9 cellular contexts compared by ENCODE assay signal in genomic region chr12:113359939-113360748, GRCh38. TPM values are rescaled to one million over a fixed set of nuclear protein-coding genes. Genes with fewer than 3 reads are reported as not detected.
DNase-seq lines count a peak whose midpoint lies in the region; FAIRE-seq and TF ChIP-seq lines count a peak whose summit lies in the region.
"Had no signal": no experiment of that assay in that cellular context is flagged by ENCODE, and none has a peak within 500 bp of the region (broad histone marks: within the 10 kb centered on the region; RNA-seq: fewer than 3 reads in every experiment).

No MANE protein-coding gene starts in this region.

- no peak overlapping the region for H2BK15ac ChIP-seq in mesendoderm (replicated peaks; ENCODE audit: low read depth)

- no peak overlapping the region for H2BK120ac ChIP-seq in mesendoderm (ENCODE audit: low read depth, low read length)

- H3K79me2 ChIP-seq in mesendoderm (ENCODE audit: control insufficient read depth, insufficient read depth, low read length), result peaks cover 2% of the 10 kb centered on the region

- no peaks in the 10 kb centered on the region for H3K27me3 ChIP-seq in A673 (replicated peaks; ENCODE audit: insufficient read depth, low read depth, low read length, poor library complexity)
- H3K27me3 ChIP-seq in H7 (ENCODE audit: control insufficient read depth, insufficient read depth, low read length), result no peaks in the 10 kb centered on the region
- no peaks in the 10 kb centered on the region for H3K27me3 ChIP-seq in adipocyte (replicated peaks; ENCODE audit: control insufficient read depth, insufficient read depth, low read length)
- H3K27me3 ChIP-seq in mesendoderm (ENCODE audit: insufficient read depth, low read length, poor library complexity), result no peaks in the 10 kb centered on the region

- H3K27ac ChIP-seq in A673 (ENCODE audit: low read depth, low read length, poor library complexity, severe bottlenecking) (no peak overlapping the region), mesendoderm (ENCODE audit: low read depth, low read length) (no peak overlapping the region)

- POLR2A ChIA-PET in A673 (lab: Charles Lee; ENCODE audit: low non-redundant PET), result interaction anchor here (0.6 kb wide), 1 partner anchor 76 kb away, joined by 5 read pairs; no protein-coding TSS in a partner anchor

- no peak overlapping the region for H4K5ac ChIP-seq in mesendoderm (ENCODE audit: low read length)

- H3K79me1 ChIP-seq in mesendoderm (ENCODE audit: low read length), result peaks cover 13% of the 10 kb centered on the region

- DNase-seq in A673 (ENCODE audit: low spot score) (no peak), H7 (peak; percentile 73), adipocyte (ENCODE audit: low read depth) (peak; percentile 17), mesendoderm (peak; percentile 16), NCI-H82 treated with DMSO at 0.1 percent for 48 hours (lab: John Stamatoyannopoulos, UW; ENCODE audit: unreplicated experiment) (no peak), GM12891 (ENCODE audit: insufficient read length, low spot score) (no peak), NCI-H128 (lab: John Stamatoyannopoulos, UW; ENCODE audit: unreplicated experiment) (no peak), Ammon's horn (ENCODE audit: low spot score) (no peak)

- no TSS peak for BruUV-seq in A673 (replicated peaks; lab: Mats Ljungman, UMichigan)

- CTCF ChIA-PET in A673 (lab: Charles Lee), result no interaction called here

- no peak for TF ChIP-seq POLR2A in GM12891 (IDR thresholded peaks at IDR 0.05; ENCODE audit: low read depth, low read length)

- no peak overlapping the region for H2BK5ac ChIP-seq in mesendoderm (ENCODE audit: low read length)

- no peak overlapping the region for H3K18ac ChIP-seq in mesendoderm (ENCODE audit: low read length)

- no peak overlapping the region for H3K4me2 ChIP-seq in mesendoderm (ENCODE audit: low read length)

- TF ChIP-seq CTCF in A673 (conservative IDR thresholded peaks at IDR 0.05; ENCODE audit: low read depth, low read length), result 0 out of 2 replicates have a peak, but pooled peaks have one; percentile 9

- FAIRE-seq in GM12891 (lab: Jason Lieb, UNC), result no peak
- FAIRE-seq: G401.6 had no signal

- peaks cover 6% of the 10 kb centered on the region for H3K4me1 ChIP-seq in A673 (ENCODE audit: insufficient read depth, low read length, poor library complexity, severe bottlenecking)
- H3K4me1 ChIP-seq in adipocyte (ENCODE audit: control insufficient read depth, insufficient read depth, low read length), result peaks cover 24% of the 10 kb centered on the region
- peaks cover 5% of the 10 kb centered on the region for H3K4me1 ChIP-seq in mesendoderm (ENCODE audit: control insufficient read depth, low read depth, low read length)

- peak overlapping the region; percentile 96 for H3K4me3 ChIP-seq in A673 (ENCODE audit: low read depth, low read length, poor library complexity, severe bottlenecking)
- H3K4me3 ChIP-seq in H7 (ENCODE audit: insufficient read depth, low read depth, low read length), result no peak overlapping the region
- H3K4me3 ChIP-seq in adipocyte (ENCODE audit: low read length), result peak overlapping the region; percentile 92
- H3K4me3 ChIP-seq in mesendoderm (ENCODE audit: low read length), result no peak overlapping the region

- H3K23ac ChIP-seq in mesendoderm (ENCODE audit: low read length), result no peak overlapping the region

- H4K8ac ChIP-seq in mesendoderm (ENCODE audit: low read depth, low read length), result no peak overlapping the region

- H3K9me3 ChIP-seq in A673 (ENCODE audit: low read depth, low read length, poor library complexity, severe bottlenecking) (no peaks in the 10 kb centered on the region), adipocyte (ENCODE audit: control insufficient read depth, low read length) (no peaks in the 10 kb centered on the region)

- H3K9ac ChIP-seq in adipocyte (ENCODE audit: low read length) (peak overlapping the region; percentile 89), mesendoderm (ENCODE audit: low read length) (no peak overlapping the region)

- intact Hi-C loops in A673 (cut with micrococcal nuclease; ENCODE audit: unreplicated experiment), result no loop called here

- no CpG with 5 or more reads among the region's 9 CpGs for WGBS in mesendoderm (ENCODE audit: extremely low coverage, insufficient coverage, low lambda C conversion rate)

- no peak overlapping the region for H2AK5ac ChIP-seq in mesendoderm (ENCODE audit: low read length)

- no peak overlapping the region for H3K4ac ChIP-seq in mesendoderm (ENCODE audit: low read depth, low read length)

- H3K36me3 ChIP-seq in A673 (ENCODE audit: insufficient read depth, low read length, poor library complexity, severe bottlenecking) (no peaks in the 10 kb centered on the region), H7 (replicated peaks; ENCODE audit: control insufficient read depth, insufficient read depth, low read length) (0 out of 2 replicates have a peak, but pooled peaks cover 1% of the 10 kb centered on the region), adipocyte (ENCODE audit: control insufficient read depth, insufficient read depth, low read length, severe bottlenecking) (no peaks in the 10 kb centered on the region), mesendoderm (ENCODE audit: control insufficient read depth, insufficient read depth, low read length) (no peaks in the 10 kb centered on the region)

- H3K56ac ChIP-seq in mesendoderm (ENCODE audit: low read length), result no peak overlapping the region

TF ChIP-seq in GM12891, 5 proteins besides CTCF, POLR2A, EP300 and RAD21:
- TF ChIP-seq POLR2AphosphoS5 (IDR thresholded peaks at IDR 0.05; ENCODE audit: low read depth, low read length) (no peak), POU2F2 (IDR thresholded peaks at IDR 0.05; ENCODE audit: low read depth, low read length) (no peak), SPI1 (IDR thresholded peaks at IDR 0.05; ENCODE audit: low read depth, low read length) (no peak), TAF1 (IDR thresholded peaks at IDR 0.05; ENCODE audit: low read depth, low read length) (no peak)

RNA-seq across cellular contexts. Expression of gene PLBD2, which starts 1.8 kb away (rescaled TPM):
- total RNA-seq in A673 (2021), result 36.4 and 36.8 TPM in 2 replicates
- 12.6 and 12.7 TPM in 2 replicates for total RNA-seq in H7 (2014; rRNA removed; shearing (Covaris generic))
- polyA plus RNA-seq in mesendoderm (2013, experiment 1 of 2), result 22.8 TPM
- polyA plus RNA-seq in mesendoderm (2013, experiment 2 of 2), result 22.1 TPM
- 6.1 TPM for polyA plus RNA-seq in GM12891 (2012; ENCODE audit: low read depth, missing spikeins)

RNA-seq across cellular contexts. Expression of gene SLC8B1, which starts 25.2 kb away (rescaled TPM):
- total RNA-seq in A673 (2021), result 8.2 and 10.7 TPM in 2 replicates
- 10.7 and 16.7 TPM in 2 replicates for total RNA-seq in H7 (2014; rRNA removed; shearing (Covaris generic))
- 4.0 TPM for polyA plus RNA-seq in mesendoderm (2013, experiment 1 of 2)
- 4.3 TPM for polyA plus RNA-seq in mesendoderm (2013, experiment 2 of 2)
- polyA plus RNA-seq in GM12891 (2012; ENCODE audit: low read depth, missing spikeins), result 2.4 TPM

RNA-seq across cellular contexts. Expression of gene SDS, which starts 43.5 kb away (rescaled TPM):
- total RNA-seq in A673 (2021), result not detected in 2 replicates
- 0.33 and 0.66 TPM in 2 replicates for total RNA-seq in H7 (2014; rRNA removed; shearing (Covaris generic))
- not detected for polyA plus RNA-seq in mesendoderm (2013, experiment 1 of 2)
- polyA plus RNA-seq in mesendoderm (2013, experiment 2 of 2), result not detected
- polyA plus RNA-seq in GM12891 (2012; ENCODE audit: low read depth, missing spikeins), result not detected

Comparison
In these comparisons a context has a peak if more than half of its experiments do, and no peak if none do; other contexts are left out.
1. DNase-seq: peak in H7 (single experiment), adipocyte (single experiment) and mesendoderm (single experiment); none in A673 (single experiment), NCI-H82 treated with DMSO at 0.1 percent for 48 hours (single experiment), GM12891 (single experiment), NCI-H128 (single experiment) and Ammon's horn (single experiment).
2. H3K4me3 ChIP-seq: peak in A673 (single experiment) and adipocyte (single experiment); none in H7 (single experiment) and mesendoderm (single experiment).